ENCODE assay signal across 23 cellular contexts in genomic region chr3:153789380-153789779, GRCh38.
DNase-seq lines count a peak whose midpoint lies in the region; FAIRE-seq and TF ChIP-seq lines count a peak whose summit lies in the region.
"Had no signal": no experiment of that assay in that cellular context is flagged by ENCODE, and none has a peak within 500 bp of the region (broad histone marks: within the 10 kb centered on the region; RNA-seq: fewer than 3 reads in every experiment).

No MANE protein-coding gene starts in this region.

- no peak overlapping the region for H3K23ac ChIP-seq in H1 (ENCODE audit: insufficient read length)
- H3K23ac ChIP-seq in trophoblast cell (ENCODE audit: low read length) = peak overlapping the region; percentile 47

- H3K9ac ChIP-seq in H1 (replicated peaks in 1 of 4; ENCODE audit: extremely low read depth in 1 of 4, low read depth in 3 of 4, low read length in 3 of 4) (no peak overlapping the region), trophoblast cell (ENCODE audit: low read length) (no peak overlapping the region)
- H3K9ac ChIP-seq: BLaER1 treated with 17β-estradiol and CSF1 and Interleukin-3, amounts not matched to agents 10 nM and 100 nM had no signal

- H2BK5ac ChIP-seq in H1 (ENCODE audit: low read depth, low read length) = no peak overlapping the region
- H2BK5ac ChIP-seq in trophoblast cell (ENCODE audit: low read depth, low read length, poor library complexity) = no peak overlapping the region

- H3K4me3 ChIP-seq in H1 (ENCODE audit: extremely low read depth in 1 of 4, insufficient read depth in 2 of 4, low read depth in 3 of 4, low read length in 4 of 4) = no peak overlapping the region
- no peak overlapping the region for H3K4me3 ChIP-seq in trophoblast cell (ENCODE audit: low read depth, low read length)
- H3K4me3 ChIP-seq: BLaER1 treated with 17β-estradiol and CSF1 and Interleukin-3, amounts not matched to agents 10 nM and 100 nM had no signal

- CTCF ChIA-PET in H1 (lab: Charles Lee; ENCODE audit: partially characterized antibody) = interaction anchor here (1.1 to 1.3 kb wide), 3 partner anchors 21 to 181 kb away, joined by 3 read pairs; no protein-coding TSS in a partner anchor
- CTCF ChIA-PET in activated CD4-positive, alpha-beta memory T cell treated with anti-CD3 and anti-CD28 coated beads, Interleukin-2, amount 10 ng/mL, durations not matched to agents 7 days and 5 days (lab: Charles Lee) = no interaction called here

- in situ Hi-C loops in SK-MEL-5 (cut with HindIII; ENCODE audit: low pct_unique_long_range_greater_than_20kb, low sequenced_read_pairs) = loop anchor here (25.0 kb wide), 1 partner anchor 123 kb away; no protein-coding TSS in a partner anchor

- POLR2A ChIA-PET in H1 (lab: Charles Lee; ENCODE audit: partially characterized antibody) = no interaction called here
- POLR2A ChIA-PET in activated CD4-positive, alpha-beta memory T cell treated with anti-CD3 and anti-CD28 coated beads, Interleukin-2, amount 10 ng/mL, durations not matched to agents 7 days and 5 days (lab: Charles Lee) = no interaction called here

- H3K14ac ChIP-seq in H1 (ENCODE audit: insufficient read length) (no peak overlapping the region), trophoblast cell (ENCODE audit: low read length) (no peak overlapping the region)

- H2BK120ac ChIP-seq in H1 (replicated peaks; ENCODE audit: low read depth, low read length) (no peak overlapping the region), trophoblast cell (ENCODE audit: insufficient read depth, low read length, poor library complexity) (no peak overlapping the region)

- H3K27ac ChIP-seq in H1 (ENCODE audit: low read depth, low read length) (no peak overlapping the region), trophoblast cell (ENCODE audit: low read depth, low read length) (no peak overlapping the region)
- H3K27ac ChIP-seq: BLaER1 treated with 17β-estradiol and CSF1 and Interleukin-3, amounts not matched to agents 10 nM and 100 nM; C4-2B had no signal

- TF ChIP-seq RAD21 in H1 (IDR thresholded peaks at IDR 0.05 in 1 of 2, conservative IDR thresholded peaks at IDR 0.05 in 1 of 2; ENCODE audit: low read depth in 2 of 2, low read length in 2 of 2) = no peak

- H3K79me2 ChIP-seq in H1 (ENCODE audit: control insufficient read depth in 1 of 2, insufficient read depth in 2 of 2, low read length in 2 of 2) = no peaks in the 10 kb centered on the region
- no peaks in the 10 kb centered on the region for H3K79me2 ChIP-seq in trophoblast cell (ENCODE audit: control insufficient read depth, insufficient read depth, low read length, poor library complexity)

- H2BK12ac ChIP-seq in H1 (ENCODE audit: low read depth, low read length) (no peak overlapping the region), trophoblast cell (ENCODE audit: low read length) (no peak overlapping the region)

- H3K79me1 ChIP-seq in H1 (ENCODE audit: low read depth, low read length) = no peaks in the 10 kb centered on the region
- H3K79me1 ChIP-seq in trophoblast cell (ENCODE audit: low read length) = no peaks in the 10 kb centered on the region

- no peak overlapping the region for H2BK20ac ChIP-seq in H1 (ENCODE audit: low read length)

- 90% methylated on average over 3 of the region's 3 CpGs; no CpG with 5 or more reads in 1 of the 2 experiments for WGBS in H1 (ENCODE audit: extremely low coverage in 1 of 2, insufficient coverage in 1 of 2, insufficient read length in 1 of 2, insufficient replicate concordance in 2 of 2, low coverage in 1 of 2, low lambda C conversion rate in 2 of 2, missing lambda C conversion rate in 1 of 2), 2 experiments
- WGBS in trophoblast cell (ENCODE audit: extremely low coverage, insufficient coverage, insufficient read length) = no CpG with 5 or more reads among the region's 3 CpGs

- H3K36me3 Mint-ChIP-seq in activated CD4-positive, alpha-beta memory T cell treated with anti-CD3 and anti-CD28 coated beads, Interleukin-2, amount 10 ng/mL, durations not matched to agents 7 days and 5 days (ENCODE audit: low read depth) = no peaks in the 10 kb centered on the region
- H3K36me3 Mint-ChIP-seq: CD8-positive, alpha-beta T cell had no signal

- H3K4ac ChIP-seq in H1 (replicated peaks; ENCODE audit: insufficient read length, low read depth, low read length) (no peak overlapping the region), trophoblast cell (ENCODE audit: low read depth, low read length) (no peak overlapping the region)

- no peak overlapping the region for H3K56ac ChIP-seq in H1 (replicated peaks; ENCODE audit: insufficient read length, low read depth, low read length)

- DNase-seq in SK-MEL-5 (ENCODE audit: low read depth, low spot score) (peak; percentile 12), H1 (ENCODE audit: low read depth in 1 of 2, low spot score in 2 of 2) (no peak), trophoblast cell (no peak), AG20443 (ENCODE audit: low spot score) (no peak)
- DNase-seq in activated CD4-positive, alpha-beta memory T cell treated with anti-CD3 and anti-CD28 coated beads, Interleukin-2, amount 10 ng/mL, durations not matched to agents 7 days and 5 days = no peak
- DNase-seq in activated CD8-positive, alpha-beta memory T cell treated with anti-CD3 and anti-CD28 coated beads for 24 hours = no peak
- DNase-seq: 8988T; ACHN; AML-193; Caco-2; Calu3; CD4-positive, alpha-beta T cell; CD8-positive, alpha-beta T cell; DMS79 treated with DMSO at 0.1 percent for 48 hours; GF-D8 had no signal

- H3K27me3 ChIP-seq in H1 (replicated peaks in 1 of 4; ENCODE audit: control insufficient read depth in 3 of 4, extremely low read depth in 1 of 4, insufficient read depth in 3 of 4, low read length in 3 of 4) (no peaks in the 10 kb centered on the region), trophoblast cell (ENCODE audit: insufficient read depth, low read length) (no peaks in the 10 kb centered on the region)
- H3K27me3 ChIP-seq: BLaER1 treated with 17β-estradiol and CSF1 and Interleukin-3, amounts not matched to agents 10 nM and 100 nM had no signal

- H2AFZ ChIP-seq in H1 (ENCODE audit: low read length) (peak overlapping the region; percentile 74; the same call in 1 of the 2 replicates), trophoblast cell (ENCODE audit: insufficient read depth, low read length, poor library complexity) (no peak overlapping the region)

- no peaks in the 10 kb centered on the region for H3K23me2 ChIP-seq in H1 (ENCODE audit: low read depth, low read length)

- H3K9me3 Mint-ChIP-seq in activated CD4-positive, alpha-beta memory T cell treated with anti-CD3 and anti-CD28 coated beads, Interleukin-2, amount 10 ng/mL, durations not matched to agents 7 days and 5 days = peaks cover 6% of the 10 kb centered on the region
- H3K9me3 Mint-ChIP-seq: CD4-positive, alpha-beta T cell had no signal

- no peaks in the 10 kb centered on the region for H3K4me1 Mint-ChIP-seq in activated CD4-positive, alpha-beta memory T cell treated with anti-CD3 and anti-CD28 coated beads, Interleukin-2, amount 10 ng/mL, durations not matched to agents 7 days and 5 days
- H3K4me1 Mint-ChIP-seq: B cell had no signal

- H3K4me3 Mint-ChIP-seq in activated CD4-positive, alpha-beta memory T cell treated with anti-CD3 and anti-CD28 coated beads, Interleukin-2, amount 10 ng/mL, durations not matched to agents 7 days and 5 days = no peak overlapping the region
- H3K4me3 Mint-ChIP-seq: B cell; CD4-positive, alpha-beta T cell; CD8-positive, alpha-beta T cell had no signal

- no peak overlapping the region for H3K27ac Mint-ChIP-seq in activated CD4-positive, alpha-beta memory T cell treated with anti-CD3 and anti-CD28 coated beads, Interleukin-2, amount 10 ng/mL, durations not matched to agents 7 days and 5 days
- H3K27ac Mint-ChIP-seq: B cell; CD4-positive, alpha-beta T cell; CD8-positive, alpha-beta T cell had no signal

- H4K12ac ChIP-seq in trophoblast cell (ENCODE audit: low read depth, low read length) = no peak overlapping the region

- H4K91ac ChIP-seq in H1 (replicated peaks; ENCODE audit: insufficient read length, low read length) = no peak overlapping the region
- H4K91ac ChIP-seq in trophoblast cell (ENCODE audit: low read depth, low read length) = no peak overlapping the region

- H3K9me3 ChIP-seq in H1 (ENCODE audit: insufficient read depth in 2 of 2, low read depth in 1 of 2, low read length in 1 of 2) (no peaks in the 10 kb centered on the region), trophoblast cell (ENCODE audit: insufficient read depth, low read depth, low read length) (no peaks in the 10 kb centered on the region)
- H3K9me3 ChIP-seq: Caco-2 had no signal

- H3K18ac ChIP-seq in H1 (ENCODE audit: extremely low read depth, low read length) (no peak overlapping the region), trophoblast cell (ENCODE audit: low read length) (no peak overlapping the region)

- H2BK15ac ChIP-seq in H1 (ENCODE audit: low read length) = no peak overlapping the region

- H3K27me3 Mint-ChIP-seq in activated CD4-positive, alpha-beta memory T cell treated with anti-CD3 and anti-CD28 coated beads, Interleukin-2, amount 10 ng/mL, durations not matched to agents 7 days and 5 days = no peaks in the 10 kb centered on the region
- H3K27me3 Mint-ChIP-seq: B cell; CD4-positive, alpha-beta T cell had no signal

- H4K5ac ChIP-seq in H1 (ENCODE audit: insufficient read length, low read depth, low read length) = no peak overlapping the region

- no peak for TF ChIP-seq CTCF in H1 (IDR thresholded peaks at IDR 0.05; ENCODE audit: control extremely low read depth in 1 of 3, insufficient read depth in 1 of 3, low read depth in 1 of 3, low read length in 3 of 3)

- H3K4me2 ChIP-seq in H1 (ENCODE audit: insufficient read depth in 1 of 2, low read depth in 2 of 2, low read length in 2 of 2) = no peak overlapping the region
- H3K4me2 ChIP-seq in trophoblast cell (ENCODE audit: low read length) = no peak overlapping the region
- H3K4me2 ChIP-seq: BLaER1 treated with 17β-estradiol and CSF1 and Interleukin-3, amounts not matched to agents 10 nM and 100 nM had no signal

- no peaks in the 10 kb centered on the region for H3K4me1 ChIP-seq in H1 (replicated peaks in 1 of 4; ENCODE audit: control insufficient read depth in 3 of 4, insufficient read depth in 4 of 4, low read length in 3 of 4)
- H3K4me1 ChIP-seq in trophoblast cell (ENCODE audit: control insufficient read depth in 1 of 2, insufficient read depth in 2 of 2, low read length in 2 of 2) = peaks cover 2 to 6% of the 10 kb centered on the region in 2 experiments
- H3K4me1 ChIP-seq: BLaER1 treated with 17β-estradiol and CSF1 and Interleukin-3, amounts not matched to agents 10 nM and 100 nM; Caco-2 had no signal

- H4K8ac ChIP-seq in H1 (ENCODE audit: extremely low read depth, insufficient read depth, low read length) = no peak overlapping the region
- H4K8ac ChIP-seq in trophoblast cell (ENCODE audit: low read depth, low read length) = no peak overlapping the region

- H2AK5ac ChIP-seq in H1 (ENCODE audit: low read depth, low read length) = no peak overlapping the region
- no peak overlapping the region for H2AK5ac ChIP-seq in trophoblast cell (ENCODE audit: low read length)

- TF ChIP-seq POLR2A in H1 (IDR thresholded peaks at IDR 0.05; ENCODE audit: control extremely low read depth in 1 of 2, low read depth in 2 of 2, low read length in 2 of 2) = no peak

- no peak for FAIRE-seq in H1 (lab: Jason Lieb, UNC)
- FAIRE-seq: A204.1, D721Med, G401.6, GM12891, GM19239 had no signal

- no peak for TF ChIP-seq EP300 in H1 (IDR thresholded peaks at IDR 0.05; ENCODE audit: borderline replicate concordance in 1 of 2, low read depth in 2 of 2, low read length in 2 of 2)

- no peaks in the 10 kb centered on the region for H4K20me1 ChIP-seq in H1 (replicated peaks in 1 of 2; ENCODE audit: control insufficient read depth in 1 of 2, insufficient read depth in 2 of 2, low read length in 2 of 2)
- H4K20me1 ChIP-seq: BLaER1 treated with 17β-estradiol and CSF1 and Interleukin-3, amounts not matched to agents 10 nM and 100 nM had no signal

- H3K36me3 ChIP-seq in H1 (ENCODE audit: control insufficient read depth in 2 of 4, insufficient read depth in 4 of 4, low read length in 3 of 4) = no peaks in the 10 kb centered on the region
- H3K36me3 ChIP-seq in trophoblast cell (ENCODE audit: control insufficient read depth in 1 of 2, insufficient read depth in 2 of 2, low read length in 2 of 2) = no peaks in the 10 kb centered on the region
- H3K36me3 ChIP-seq: BLaER1 treated with 17β-estradiol and CSF1 and Interleukin-3, amounts not matched to agents 10 nM and 100 nM had no signal
